ENCODE assay signal across 17 cellular contexts in the genomic region with DNA sequence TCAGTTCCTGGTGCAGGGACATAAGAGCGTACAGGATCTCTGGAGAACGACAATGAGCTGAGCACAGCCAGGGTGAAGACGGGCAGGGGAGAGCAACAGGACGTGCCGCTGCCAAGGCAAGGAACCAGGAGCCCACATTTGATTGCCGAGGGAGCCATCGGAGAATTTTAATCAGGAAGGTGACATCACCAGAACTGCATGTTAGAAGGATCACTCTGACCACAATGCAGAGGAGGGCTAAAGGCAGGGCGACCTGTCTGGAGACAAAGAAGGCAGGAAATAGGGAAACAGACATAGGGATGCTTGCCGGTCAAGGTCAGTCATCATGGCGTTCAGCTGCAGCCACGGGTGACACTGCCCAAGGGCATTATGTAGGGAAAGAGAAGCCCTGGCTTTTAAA.
DNase-seq lines count a peak whose midpoint lies in the region; ATAC-seq, FAIRE-seq and TF ChIP-seq lines count a peak whose summit lies in the region.
"Had no signal": no experiment of that assay in that cellular context is flagged by ENCODE, and none has a peak within 500 bp of the region (broad histone marks: within the 10 kb centered on the region; RNA-seq: fewer than 3 reads in every experiment).

No MANE protein-coding gene starts in this region.

- no peak for FAIRE-seq in K562 (lab: Jason Lieb, UNC)
- FAIRE-seq: A204.1 had no signal

- no peaks in the 10 kb centered on the region; a peak in 1 of 5 replicates for H3K4me1 ChIP-seq in K562 (replicated peaks in 1 of 2; ENCODE audit: control insufficient read depth in 2 of 2, insufficient read depth in 2 of 2, low read length in 2 of 2)
- H3K4me1 ChIP-seq in mucosa of stomach (ENCODE audit: control insufficient read depth, insufficient read depth, low read length): peaks cover 38% of the 10 kb centered on the region
- peaks cover 0 to 38% (median 6%) of the 10 kb centered on the region in 3 donors for H3K4me1 ChIP-seq in esophagus squamous epithelium
- H3K4me1 ChIP-seq in spleen: peaks cover 7 to 71% (median 50%) of the 10 kb centered on the region in 6 donors
- H3K4me1 ChIP-seq: ascending aorta had no signal

- TF ChIP-seq CTCF in K562 (IDR thresholded peaks at IDR 0.05 in 2 of 3, conservative IDR thresholded peaks at IDR 0.05 in 1 of 3; ENCODE audit: insufficient read depth in 2 of 3, low read depth in 1 of 3, low read length in 3 of 3) (no peak), esophagus squamous epithelium (IDR thresholded peaks at IDR 0.05) (no peak), spleen (IDR thresholded peaks at IDR 0.05 in 8 of 11, conservative IDR thresholded peaks at IDR 0.05 in 3 of 11) (no peak)

- H3K9me3 ChIP-seq in K562 (replicated peaks; ENCODE audit: control insufficient read depth, insufficient read depth, low read depth, low read length) (no peaks in the 10 kb centered on the region), mucosa of stomach (ENCODE audit: control insufficient read depth, low read length) (no peaks in the 10 kb centered on the region), esophagus squamous epithelium (no peaks in the 10 kb centered on the region), spleen (no peaks in the 10 kb centered on the region)
- H3K9me3 ChIP-seq: ascending aorta had no signal

- H3K27me3 ChIP-seq in K562 (ENCODE audit: control insufficient read depth in 2 of 2, insufficient read depth in 2 of 2, low read length in 2 of 2) (no peaks in the 10 kb centered on the region), mucosa of stomach (ENCODE audit: control insufficient read depth, insufficient read depth, low read length) (no peaks in the 10 kb centered on the region), esophagus squamous epithelium (no peaks in the 10 kb centered on the region), spleen (replicated peaks in 1 of 7) (no peaks in the 10 kb centered on the region)
- H3K27me3 ChIP-seq: ascending aorta had no signal

- H3K79me2 ChIP-seq in K562 (ENCODE audit: control insufficient read depth, insufficient read depth, low read length): no peaks in the 10 kb centered on the region

- DNase-seq in activated naive CD4-positive, alpha-beta T cell treated with anti-CD3 and anti-CD28 coated beads, Interleukin-2, amount 10 ng/mL, durations not matched to agents 7 days and 5 days: no peak
- no peak for DNase-seq in activated naive CD4-positive, alpha-beta T cell treated with anti-CD3 and anti-CD28 coated beads for 36 hours
- DNase-seq in K562 (ENCODE audit: extremely low read depth in 1 of 4, low spot score in 3 of 4): no peak
- no peak for DNase-seq in esophagus squamous epithelium (lab: John Stamatoyannopoulos, UW)
- no peak for DNase-seq in spleen
- no peak for DNase-seq in activated T-cell treated with anti-CD3 and anti-CD28 coated beads, Interleukin-2, amount 50 U/mL, for 1 hour
- DNase-seq: activated CD4-positive, alpha-beta T cell treated with anti-CD3 and anti-CD28 coated beads for 4 hours; effector CD8-positive, alpha-beta T cell; foreskin melanocyte; midbrain; NCI-H2227 treated with DMSO at 0.1 percent for 48 hours; OCI-M1; right cardiac atrium had no signal

- ATAC-seq in K562 (peak; percentile 35; the same call in 2 of the 3 replicates), HG02870 (IDR thresholded peaks at IDR 0.05; ENCODE audit: unreplicated experiment) (no peak)
- ATAC-seq: right cardiac atrium had no signal

- H3K4me3 ChIP-seq in K562 (no peak overlapping the region), mucosa of stomach (ENCODE audit: low read length) (no peak overlapping the region), esophagus squamous epithelium (no peak overlapping the region), spleen (no peak overlapping the region)
- H3K4me3 ChIP-seq: ascending aorta had no signal

- no peaks in the 10 kb centered on the region for H3K9me3 Mint-ChIP-seq in activated naive CD4-positive, alpha-beta T cell treated with anti-CD3 and anti-CD28 coated beads, Interleukin-2, amount 10 ng/mL, durations not matched to agents 7 days and 5 days
- H3K9me3 Mint-ChIP-seq in activated naive CD4-positive, alpha-beta T cell treated with anti-CD3 and anti-CD28 coated beads for 36 hours: no peaks in the 10 kb centered on the region

- H3K4me2 ChIP-seq in K562 (ENCODE audit: insufficient read depth, low read length): no peak overlapping the region

- CTCF ChIA-PET in activated naive CD4-positive, alpha-beta T cell treated with anti-CD3 and anti-CD28 coated beads, Interleukin-2, amount 10 ng/mL, durations not matched to agents 7 days and 5 days (lab: Charles Lee): no interaction called here
- CTCF ChIA-PET in activated naive CD4-positive, alpha-beta T cell treated with anti-CD3 and anti-CD28 coated beads for 36 hours (lab: Charles Lee): no interaction called here
- CTCF ChIA-PET in K562 (lab: Yijun Ruan, JAX; ENCODE audit: low intra/inter-chr PET ratio): no interaction called here

- no peaks in the 10 kb centered on the region for H4K20me1 ChIP-seq in K562 (replicated peaks; ENCODE audit: control insufficient read depth, insufficient read depth, low read length)

- no peaks in the 10 kb centered on the region for H3K36me3 ChIP-seq in K562 (ENCODE audit: control insufficient read depth, insufficient read depth, low read length)
- peaks cover 11% of the 10 kb centered on the region for H3K36me3 ChIP-seq in mucosa of stomach (ENCODE audit: control insufficient read depth, insufficient read depth, low read length)
- peaks cover 0 to 38% (median 0%) of the 10 kb centered on the region in 3 donors for H3K36me3 ChIP-seq in esophagus squamous epithelium
- peaks cover 0 to 29% (median 0%) of the 10 kb centered on the region in 6 donors for H3K36me3 ChIP-seq in spleen
- H3K36me3 ChIP-seq: ascending aorta had no signal

- no peaks in the 10 kb centered on the region for H3K9me1 ChIP-seq in K562 (ENCODE audit: control insufficient read depth, insufficient read depth, low read length)

- POLR2A ChIA-PET in K562 (lab: Yijun Ruan, JAX): interaction anchor here (0.7 kb wide), 1 partner anchor 562 kb away, joined by 3 read pairs; no protein-coding TSS in a partner anchor

- TF ChIP-seq RAD21 in K562 (CRISPR knock-in tag; conservative IDR thresholded peaks at IDR 0.05 in 1 of 2, IDR thresholded peaks at IDR 0.05 in 1 of 2): no peak

- TF ChIP-seq POLR2A in K562 (conservative IDR thresholded peaks at IDR 0.05): no peak
- no peak for TF ChIP-seq POLR2A in esophagus squamous epithelium (IDR thresholded peaks at IDR 0.05)
- TF ChIP-seq POLR2A in spleen (IDR thresholded peaks at IDR 0.05): no peak

- H3K36me3 Mint-ChIP-seq in activated naive CD4-positive, alpha-beta T cell treated with anti-CD3 and anti-CD28 coated beads, Interleukin-2, amount 10 ng/mL, durations not matched to agents 7 days and 5 days: no peaks in the 10 kb centered on the region
- H3K36me3 Mint-ChIP-seq in activated naive CD4-positive, alpha-beta T cell treated with anti-CD3 and anti-CD28 coated beads for 36 hours (ENCODE audit: low read depth): no peaks in the 10 kb centered on the region

- in situ Hi-C loops in K562 (cut with MboI): no loop called here

- peaks cover 38% of the 10 kb centered on the region for H3K4me1 Mint-ChIP-seq in activated naive CD4-positive, alpha-beta T cell treated with anti-CD3 and anti-CD28 coated beads, Interleukin-2, amount 10 ng/mL, durations not matched to agents 7 days and 5 days
- peaks cover 25% of the 10 kb centered on the region for H3K4me1 Mint-ChIP-seq in activated naive CD4-positive, alpha-beta T cell treated with anti-CD3 and anti-CD28 coated beads for 36 hours (ENCODE audit: low read depth)

- H3K27ac ChIP-seq in K562 (ENCODE audit: extremely low read depth, low read depth, low read length) (no peak overlapping the region), esophagus squamous epithelium (no peak overlapping the region), spleen (peak overlapping the region in 4 of 8 donors; percentile 21 to 94 (median 52))
- H3K27ac ChIP-seq: ascending aorta had no signal

- no peaks in the 10 kb centered on the region for H3K27me3 Mint-ChIP-seq in activated naive CD4-positive, alpha-beta T cell treated with anti-CD3 and anti-CD28 coated beads, Interleukin-2, amount 10 ng/mL, durations not matched to agents 7 days and 5 days
- no peaks in the 10 kb centered on the region for H3K27me3 Mint-ChIP-seq in activated naive CD4-positive, alpha-beta T cell treated with anti-CD3 and anti-CD28 coated beads for 36 hours (ENCODE audit: low read depth)

- peak overlapping the region; percentile 61; the same call in 1 of the 2 replicates for H2AFZ ChIP-seq in K562 (ENCODE audit: low read depth, low read length)

- H3K27ac Mint-ChIP-seq in activated naive CD4-positive, alpha-beta T cell treated with anti-CD3 and anti-CD28 coated beads, Interleukin-2, amount 10 ng/mL, durations not matched to agents 7 days and 5 days: peak overlapping the region; percentile 5
- no peak overlapping the region for H3K27ac Mint-ChIP-seq in activated naive CD4-positive, alpha-beta T cell treated with anti-CD3 and anti-CD28 coated beads for 36 hours

- no peak overlapping the region for H3K4me3 Mint-ChIP-seq in activated naive CD4-positive, alpha-beta T cell treated with anti-CD3 and anti-CD28 coated beads, Interleukin-2, amount 10 ng/mL, durations not matched to agents 7 days and 5 days
- no peak overlapping the region for H3K4me3 Mint-ChIP-seq in activated naive CD4-positive, alpha-beta T cell treated with anti-CD3 and anti-CD28 coated beads for 36 hours

- peak overlapping the region in 1 of 2 experiments; percentile 36; a peak in 1 of 4 replicates for H3K9ac ChIP-seq in K562 (ENCODE audit: insufficient read depth in 1 of 2, low read depth in 2 of 2, low read length in 2 of 2)
- H3K9ac ChIP-seq in mucosa of stomach (ENCODE audit: low read length): peak overlapping the region; percentile 9

- intact Hi-C loops in activated naive CD4-positive, alpha-beta T cell treated with anti-CD3 and anti-CD28 coated beads for 36 hours (cut with micrococcal nuclease): no loop called here
- intact Hi-C loops in K562 (cut with micrococcal nuclease): no loop called here
- intact Hi-C loops in esophagus squamous epithelium (cut with DNase I): no loop called here
- intact Hi-C loops in spleen (cut with DNase I; ENCODE audit: low total_unique reads): no loop called here

- no peak for TF ChIP-seq EP300 in K562 (IDR thresholded peaks at IDR 0.05; ENCODE audit: low read length)

- 45% methylated on average over 11 of the region's 11 CpGs for WGBS in K562 (ENCODE audit: insufficient coverage, low coverage, missing lambda C conversion rate)
- WGBS in esophagus squamous epithelium, 2 donors: 77 to 78% methylated on average over 11 of the region's 11 CpGs
- WGBS in spleen, 5 donors: 61 to 84% (median 80%) methylated on average over 11 of the region's 11 CpGs

- no TSS peak for BruUV-seq in K562 (replicated peaks; lab: Mats Ljungman, UMichigan)

TF ChIP-seq in K562, 482 proteins besides CTCF, POLR2A, EP300 and RAD21 (continues in another document):
- TF ChIP-seq RBM25 (IDR thresholded peaks at IDR 0.05; ENCODE audit: low read depth, low read length, severe bottlenecking) (no peak), ZNF316 (IDR thresholded peaks at IDR 0.05) (no peak), DIDO1 (tag; IDR thresholded peaks at IDR 0.05; ENCODE audit: low read depth) (no peak)
